ENCODE assay signal across 8 cellular contexts in genomic region chr19:39125554-39126311, GRCh38. TPM values are rescaled to one million over a fixed set of nuclear protein-coding genes. Genes with fewer than 3 reads are reported as not detected.
DNase-seq lines count a peak whose midpoint lies in the region; ATAC-seq, FAIRE-seq and TF ChIP-seq lines count a peak whose summit lies in the region.

Gene PAK4 (plus strand): TSS chr19:39125786. CDS start chr19:39169554, 43,768 bp downstream.

- H2AFZ ChIP-seq in HepG2 (ENCODE audit: low read length), result peak within 1 kb of the TSS; percentile 80

- TF ChIP-seq CTCF in C4-2B (conservative IDR thresholded peaks at IDR 0.05) (no peak), HepG2 (CRISPR knock-in tag; IDR thresholded peaks at IDR 0.05) (no peak; the same call in 1 of the 2 replicates)

- H3K27me3 ChIP-seq in HepG2 (ENCODE audit: control insufficient read depth in 1 of 2, insufficient read depth in 2 of 2, low read length in 2 of 2), result no peaks in the 10 kb centered on the region

- POLR2A ChIA-PET in HepG2 (lab: Yijun Ruan, JAX), result interaction anchor here (1.0 to 2.5 kb wide), 3 partner anchors 20 to 265 kb away, joined by 3 to 35 read pairs (median 4); partner anchors contain the start of genes MED29 and PAF1

- peak; percentile 54 for FAIRE-seq in HepG2 (lab: Jason Lieb, UNC)

- in situ Hi-C loops in HepG2 (cut with HindIII; ENCODE audit: extremely low pct_ligation_motif_present, low pct_unique_long_range_greater_than_20kb), result no loop called here

- intact Hi-C loops in HepG2 (cut with micrococcal nuclease; ENCODE audit: unreplicated experiment), result loop anchor here (1.0 kb wide), 1 partner anchor 20 kb away; no protein-coding TSS in a partner anchor

- WGBS in HepG2 (ENCODE audit: low lambda C conversion rate), result under 1% methylated on average over 34 of the region's 64 CpGs

- peak within 1 kb of the TSS; percentile 80 to 87 (median 85) for H3K4me3 ChIP-seq in HepG2 (replicated peaks in 1 of 3; ENCODE audit: insufficient read depth in 1 of 3, low read depth in 2 of 3, low read length in 3 of 3)

- H3K36me3 ChIP-seq in HepG2 (replicated peaks in 1 of 2; ENCODE audit: control insufficient read depth in 1 of 2, insufficient read depth in 2 of 2, low read length in 2 of 2), result 0 out of 5 replicates have a peak, but pooled peaks cover 0 to 3% of the 10 kb centered on the region in 2 experiments

- H3K79me2 ChIP-seq in HepG2 (ENCODE audit: insufficient read depth, low read length), result peaks cover 45% of the 10 kb centered on the region

- TF ChIP-seq RAD21 in HepG2 (CRISPR knock-in tag; IDR thresholded peaks at IDR 0.05), result no peak

- peak; percentile 53 to 81; a peak in 2 of 4 replicates for TF ChIP-seq POLR2A in HepG2 (IDR thresholded peaks at IDR 0.05; ENCODE audit: insufficient read depth in 1 of 2, low read depth in 2 of 2, low read length in 2 of 2)

- H4K20me1 ChIP-seq in HepG2 (ENCODE audit: insufficient read depth, low read length), result peaks cover 25% of the 10 kb centered on the region

- CTCF ChIA-PET in HepG2 (lab: Yijun Ruan, JAX; ENCODE audit: low intra/inter-chr PET ratio, low total read pairs), result interaction anchor here (1.3 kb wide), 1 partner anchor 62 kb away, joined by 3 read pairs; no protein-coding TSS in a partner anchor

- peak; percentile 84 for ATAC-seq in GM19395 (IDR thresholded peaks at IDR 0.05; ENCODE audit: unreplicated experiment)
- peak; percentile 85 for ATAC-seq in HG03565 (IDR thresholded peaks at IDR 0.05; ENCODE audit: unreplicated experiment)
- peak; percentile 85 for ATAC-seq in HepG2

- peaks cover 59% of the 10 kb centered on the region for H3K4me1 ChIP-seq in HepG2 (ENCODE audit: insufficient read depth, low read length)

- H3K4me2 ChIP-seq in HepG2 (ENCODE audit: low read depth, low read length), result peak within 1 kb of the TSS; percentile 91

- peak within 1 kb of the TSS; percentile 78 for H3K9ac ChIP-seq in HepG2 (ENCODE audit: insufficient read depth, low read depth, low read length)

- no peaks in the 10 kb centered on the region for H3K9me3 ChIP-seq in HepG2 (ENCODE audit: low read length)

- peak; percentile 99 for DNase-seq in NCI-H82 (lab: John Stamatoyannopoulos, UW)
- DNase-seq in activated CD4-positive, alpha-beta T cell treated with anti-CD3 and anti-CD28 coated beads, Interleukin-2, amount 50 U/mL, for 48 hours, result peak; percentile 99
- DNase-seq in dermis blood vessel endothelial cell, result peak; percentile 98
- DNase-seq in HepG2 (ENCODE audit: low spot score), result peak; percentile 94
- DNase-seq in stimulated activated CD4-positive, alpha-beta T cell treated with anti-CD3 and anti-CD28 coated beads, Interleukin-4, amount 100 ng/mL, for 1 hour, result peak; percentile 98

- no peak for TF ChIP-seq EP300 in HepG2 (IDR thresholded peaks at IDR 0.05; ENCODE audit: low read depth in 2 of 2, low read length in 2 of 2)
- TF ChIP-seq EP300 in HepG2 (CRISPR knock-in tag; IDR thresholded peaks at IDR 0.05; ENCODE audit: borderline replicate concordance), result no peak

- peak within 1 kb of the TSS; percentile 97 for H3K27ac ChIP-seq in C4-2B
- H3K27ac ChIP-seq in HepG2 (ENCODE audit: extremely low read length, insufficient read depth, low read length), result peak within 1 kb of the TSS; percentile 99

- BruUV-seq in HepG2 (replicated peaks; lab: Mats Ljungman, UMichigan), result no TSS peak

TF ChIP-seq in HepG2, 621 proteins besides CTCF, POLR2A, EP300 and RAD21 (continues in another document):
- TF ChIP-seq ZNF136 (CRISPR knock-in tag; IDR thresholded peaks at IDR 0.05; ENCODE audit: low read depth) (no peak), ZFP36L2 (CRISPR knock-in tag; IDR thresholded peaks at IDR 0.05) (no peak), NCOA5 (CRISPR knock-in tag; IDR thresholded peaks at IDR 0.05) (no peak), ZC3H13 (CRISPR knock-in tag; IDR thresholded peaks at IDR 0.05) (no peak), RXRA (CRISPR knock-in tag; IDR thresholded peaks at IDR 0.05) (peak; percentile 84), ZNF264 (CRISPR knock-in tag; IDR thresholded peaks at IDR 0.05) (peak; percentile 19), EED (CRISPR knock-in tag; IDR thresholded peaks at IDR 0.05) (no peak), ZNF350 (CRISPR knock-in tag; IDR thresholded peaks at IDR 0.05; ENCODE audit: borderline replicate concordance, low read depth) (peak; percentile 77; the same call in 1 of the 2 replicates), RBAK (CRISPR knock-in tag; IDR thresholded peaks at IDR 0.05) (no peak), ZNF761 (CRISPR knock-in tag; conservative IDR thresholded peaks at IDR 0.05) (no peak), ZNF776 (CRISPR knock-in tag; IDR thresholded peaks at IDR 0.05) (peak; percentile 59; the same call in 1 of the 2 replicates), HNRNPL (IDR thresholded peaks at IDR 0.05; ENCODE audit: low read depth, low read length) (no peak), STAG1 (CRISPR knock-in tag; IDR thresholded peaks at IDR 0.05) (no peak), ZBTB25 (CRISPR knock-in tag; IDR thresholded peaks at IDR 0.05) (no peak), ZNF850 (CRISPR knock-in tag; conservative IDR thresholded peaks at IDR 0.05) (no peak), ZNF362 (CRISPR knock-in tag; IDR thresholded peaks at IDR 0.05; ENCODE audit: borderline replicate concordance) (0 out of 2 replicates have a peak, but pooled peaks have one; percentile 23)
- TF ChIP-seq, protein P1, sequence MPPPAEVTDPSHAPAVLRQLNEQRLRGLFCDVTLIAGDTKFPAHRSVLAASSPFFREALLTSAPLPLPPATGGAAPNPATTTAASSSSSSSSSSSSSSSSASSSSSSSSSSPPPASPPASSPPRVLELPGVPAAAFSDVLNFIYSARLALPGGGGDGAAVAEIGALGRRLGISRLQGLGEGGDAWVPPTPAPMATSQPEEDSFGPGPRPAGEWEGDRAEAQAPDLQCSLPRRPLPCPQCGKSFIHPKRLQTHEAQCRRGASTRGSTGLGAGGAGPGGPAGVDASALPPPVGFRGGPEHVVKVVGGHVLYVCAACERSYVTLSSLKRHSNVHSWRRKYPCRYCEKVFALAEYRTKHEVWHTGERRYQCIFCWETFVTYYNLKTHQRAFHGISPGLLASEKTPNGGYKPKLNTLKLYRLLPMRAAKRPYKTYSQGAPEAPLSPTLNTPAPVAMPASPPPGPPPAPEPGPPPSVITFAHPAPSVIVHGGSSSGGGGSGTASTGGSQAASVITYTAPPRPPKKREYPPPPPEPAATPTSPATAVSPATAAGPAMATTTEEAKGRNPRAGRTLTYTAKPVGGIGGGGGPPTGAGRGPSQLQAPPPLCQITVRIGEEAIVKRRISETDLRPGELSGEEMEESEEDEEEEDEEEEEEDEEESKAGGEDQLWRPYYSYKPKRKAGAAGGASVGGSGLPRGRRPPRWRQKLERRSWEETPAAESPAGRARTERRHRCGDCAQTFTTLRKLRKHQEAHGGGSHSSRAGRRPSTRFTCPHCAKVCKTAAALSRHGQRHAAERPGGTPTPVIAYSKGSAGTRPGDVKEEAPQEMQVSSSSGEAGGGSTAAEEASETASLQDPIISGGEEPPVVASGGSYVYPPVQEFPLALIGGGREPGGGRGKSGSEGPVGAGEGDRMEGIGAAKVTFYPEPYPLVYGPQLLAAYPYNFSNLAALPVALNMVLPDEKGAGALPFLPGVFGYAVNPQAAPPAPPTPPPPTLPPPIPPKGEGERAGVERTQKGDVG (CRISPR knock-in tag; IDR thresholded peaks at IDR 0.05; ENCODE audit: borderline replicate concordance), result no peak; the same call in 1 of the 2 replicates

RNA-seq across cellular contexts. Expression of gene PAK4, which starts in this region (rescaled TPM):
- 5.8 and 17.4 TPM in 2 replicates for total RNA-seq in dermis blood vessel endothelial cell
- total RNA-seq in HepG2 (2016; rRNA removed; fragmentation: Illumina TruSeq; extraction: Trizol), result 9.5 and 11.6 TPM in 2 replicates
- total RNA-seq in HepG2 (2016; cell fraction: cytosol; rRNA removed; fragmentation: Illumina TruSeq; extraction: Trizol; ENCODE audit: low read depth), result 2.6 and 4.8 TPM in 2 replicates
- total RNA-seq in HepG2 (2016; cell fraction: insoluble cytoplasmic fraction; rRNA removed; fragmentation: Illumina TruSeq; extraction: Trizol), result 10.0 and 10.5 TPM in 2 replicates
- 10.6 and 12.4 TPM in 2 replicates for total RNA-seq in HepG2 (2016; cell fraction: membrane; rRNA removed; fragmentation: Illumina TruSeq; extraction: Trizol)
- total RNA-seq in HepG2 (2016; cell fraction: nucleus; rRNA removed; fragmentation: Illumina TruSeq; extraction: Trizol), result 8.9 and 11.4 TPM in 2 replicates
- 17.8 and 17.9 TPM in 2 replicates for polyA plus RNA-seq in HepG2 (2011; rRNA removed)
- polyA plus RNA-seq in HepG2 (2011; cell fraction: cytosol; rRNA removed), result 14.3 and 23.7 TPM in 2 replicates
- 18.9 and 19.4 TPM in 2 replicates for polyA plus RNA-seq in HepG2 (2011; cell fraction: nucleus; rRNA removed)
- polyA plus RNA-seq in HepG2 (2012), result 14.7 and 17.0 TPM in 2 replicates
- polyA plus RNA-seq in HepG2 (2016; cell fraction: cytosol; fragmentation: Illumina TruSeq; extraction: Trizol; ENCODE audit: low read depth), result 9.3 and 10.1 TPM in 2 replicates
- polyA plus RNA-seq in HepG2 (2016; cell fraction: insoluble cytoplasmic fraction; fragmentation: Illumina TruSeq; extraction: Trizol; ENCODE audit: low read depth), result 28.2 and 39.6 TPM in 2 replicates
- polyA plus RNA-seq in HepG2 (2016; cell fraction: membrane; fragmentation: Illumina TruSeq; extraction: Trizol; ENCODE audit: low read depth), result 28.3 and 29.9 TPM in 2 replicates
- 31.4 and 32.9 TPM in 2 replicates for polyA plus RNA-seq in HepG2 (2016; cell fraction: nucleus; fragmentation: Illumina TruSeq; extraction: Trizol; ENCODE audit: insufficient read depth, low read depth)
- polyA minus RNA-seq in HepG2 (2011; rRNA and poly(A)+ RNA removed; ENCODE audit: low replicate concordance), result 22.4 and 40.1 TPM in 2 replicates
- polyA minus RNA-seq in HepG2 (2011; cell fraction: cytosol; rRNA and poly(A)+ RNA removed), result 17.8 and 19.8 TPM in 2 replicates
- 9.8 and 13.6 TPM in 2 replicates for polyA minus RNA-seq in HepG2 (2011; cell fraction: nucleus; rRNA and poly(A)+ RNA removed)

Comparison
In these comparisons a context has a peak if more than half of its experiments do, and no peak if none do; other contexts are left out.
1. Peak in every context shown above with its lines: DNase-seq, ATAC-seq, H3K4me3 ChIP-seq and H3K27ac ChIP-seq.